In genomic region chr7:107850671-107851070, GRCh38 we compare ENCODE assay signal across 1 cellular context.
TF ChIP-seq lines count a peak whose summit lies in the region.

No MANE protein-coding gene starts in this region.

TF ChIP-seq in GM23338, 12 proteins besides CTCF, POLR2A, EP300 and RAD21 (continued from another document):
- TF ChIP-seq REST (IDR thresholded peaks at IDR 0.05; ENCODE audit: unreplicated experiment) (no peak), ZNF462 (CRISPR knock-in tag; IDR thresholded peaks at IDR 0.05) (no peak), JUNB (IDR thresholded peaks at IDR 0.05; ENCODE audit: unreplicated experiment) (no peak), POLR2AphosphoS5 (IDR thresholded peaks at IDR 0.05; ENCODE audit: low read depth) (no peak), EZH2phosphoT487 (IDR thresholded peaks at IDR 0.05; ENCODE audit: unreplicated experiment) (no peak), NANOG (IDR thresholded peaks at IDR 0.05; ENCODE audit: borderline replicate concordance) (no peak)
